ENCODE assay signal across 3 cellular contexts in the genomic region with DNA sequence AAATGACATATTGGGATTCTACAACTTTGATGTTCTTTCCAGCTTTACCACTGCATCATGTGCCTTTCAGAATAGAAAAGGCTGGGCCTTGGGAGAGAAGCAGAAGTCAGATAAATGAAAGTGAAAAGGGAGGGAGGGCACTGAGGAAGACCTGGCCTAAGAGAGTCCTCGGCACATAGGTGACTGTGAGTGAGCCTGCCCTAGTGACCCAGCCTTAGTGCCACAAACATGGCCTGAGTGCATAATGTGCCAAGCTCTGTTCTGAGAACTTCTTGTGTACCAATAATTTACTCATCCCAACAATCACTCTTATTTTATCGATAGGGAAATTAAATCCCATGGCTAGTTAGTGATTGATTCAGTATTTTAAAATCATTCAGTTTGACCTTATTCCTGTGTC.
TF ChIP-seq lines count a peak whose summit lies in the region.

No MANE protein-coding gene starts in this region.

TF ChIP-seq in HepG2, 621 proteins besides CTCF, POLR2A, EP300 and RAD21:
- TF ChIP-seq, protein P1, sequence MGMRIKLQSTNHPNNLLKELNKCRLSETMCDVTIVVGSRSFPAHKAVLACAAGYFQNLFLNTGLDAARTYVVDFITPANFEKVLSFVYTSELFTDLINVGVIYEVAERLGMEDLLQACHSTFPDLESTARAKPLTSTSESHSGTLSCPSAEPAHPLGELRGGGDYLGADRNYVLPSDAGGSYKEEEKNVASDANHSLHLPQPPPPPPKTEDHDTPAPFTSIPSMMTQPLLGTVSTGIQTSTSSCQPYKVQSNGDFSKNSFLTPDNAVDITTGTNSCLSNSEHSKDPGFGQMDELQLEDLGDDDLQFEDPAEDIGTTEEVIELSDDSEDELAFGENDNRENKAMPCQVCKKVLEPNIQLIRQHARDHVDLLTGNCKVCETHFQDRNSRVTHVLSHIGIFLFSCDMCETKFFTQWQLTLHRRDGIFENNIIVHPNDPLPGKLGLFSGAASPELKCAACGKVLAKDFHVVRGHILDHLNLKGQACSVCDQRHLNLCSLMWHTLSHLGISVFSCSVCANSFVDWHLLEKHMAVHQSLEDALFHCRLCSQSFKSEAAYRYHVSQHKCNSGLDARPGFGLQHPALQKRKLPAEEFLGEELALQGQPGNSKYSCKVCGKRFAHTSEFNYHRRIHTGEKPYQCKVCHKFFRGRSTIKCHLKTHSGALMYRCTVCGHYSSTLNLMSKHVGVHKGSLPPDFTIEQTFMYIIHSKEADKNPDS (CRISPR knock-in tag; IDR thresholded peaks at IDR 0.05): no peak
- TF ChIP-seq ZNF354B (CRISPR knock-in tag; IDR thresholded peaks at IDR 0.05) (no peak), RBAK (CRISPR knock-in tag; IDR thresholded peaks at IDR 0.05) (no peak), ATF1 (CRISPR knock-in tag; IDR thresholded peaks at IDR 0.05) (no peak), KMT2A (CRISPR knock-in tag; IDR thresholded peaks at IDR 0.05) (no peak), SYNCRIP (IDR thresholded peaks at IDR 0.05; ENCODE audit: insufficient read depth, low read depth, low read length) (no peak), PAX8 (CRISPR knock-in tag; IDR thresholded peaks at IDR 0.05; ENCODE audit: borderline replicate concordance) (no peak), AHR (CRISPR knock-in tag; IDR thresholded peaks at IDR 0.05) (no peak), ZSCAN20 (CRISPR knock-in tag; IDR thresholded peaks at IDR 0.05; ENCODE audit: borderline replicate concordance) (no peak), PLRG1 (conservative IDR thresholded peaks at IDR 0.05) (no peak), KLF12 (CRISPR knock-in tag; IDR thresholded peaks at IDR 0.05; ENCODE audit: borderline replicate concordance) (no peak), ZNF644 (CRISPR knock-in tag; IDR thresholded peaks at IDR 0.05; ENCODE audit: low read depth) (no peak), ZNF343 (CRISPR knock-in tag; IDR thresholded peaks at IDR 0.05) (no peak), ZNF766 (CRISPR knock-in tag; IDR thresholded peaks at IDR 0.05; ENCODE audit: borderline replicate concordance) (no peak)
- TF ChIP-seq, protein P2, sequence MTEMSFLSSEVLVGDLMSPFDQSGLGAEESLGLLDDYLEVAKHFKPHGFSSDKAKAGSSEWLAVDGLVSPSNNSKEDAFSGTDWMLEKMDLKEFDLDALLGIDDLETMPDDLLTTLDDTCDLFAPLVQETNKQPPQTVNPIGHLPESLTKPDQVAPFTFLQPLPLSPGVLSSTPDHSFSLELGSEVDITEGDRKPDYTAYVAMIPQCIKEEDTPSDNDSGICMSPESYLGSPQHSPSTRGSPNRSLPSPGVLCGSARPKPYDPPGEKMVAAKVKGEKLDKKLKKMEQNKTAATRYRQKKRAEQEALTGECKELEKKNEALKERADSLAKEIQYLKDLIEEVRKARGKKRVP (CRISPR knock-in tag; IDR thresholded peaks at IDR 0.05): no peak
- TF ChIP-seq, protein P3, sequence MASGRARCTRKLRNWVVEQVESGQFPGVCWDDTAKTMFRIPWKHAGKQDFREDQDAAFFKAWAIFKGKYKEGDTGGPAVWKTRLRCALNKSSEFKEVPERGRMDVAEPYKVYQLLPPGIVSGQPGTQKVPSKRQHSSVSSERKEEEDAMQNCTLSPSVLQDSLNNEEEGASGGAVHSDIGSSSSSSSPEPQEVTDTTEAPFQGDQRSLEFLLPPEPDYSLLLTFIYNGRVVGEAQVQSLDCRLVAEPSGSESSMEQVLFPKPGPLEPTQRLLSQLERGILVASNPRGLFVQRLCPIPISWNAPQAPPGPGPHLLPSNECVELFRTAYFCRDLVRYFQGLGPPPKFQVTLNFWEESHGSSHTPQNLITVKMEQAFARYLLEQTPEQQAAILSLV (CRISPR knock-in tag; IDR thresholded peaks at IDR 0.05; ENCODE audit: borderline replicate concordance): no peak

TF ChIP-seq in GM23338, 12 proteins besides CTCF, POLR2A, EP300 and RAD21:
- TF ChIP-seq EZH2phosphoT487 (IDR thresholded peaks at IDR 0.05; ENCODE audit: unreplicated experiment) (no peak), EZH2 (IDR thresholded peaks at IDR 0.05; ENCODE audit: low read depth, unreplicated experiment) (no peak), JUNB (IDR thresholded peaks at IDR 0.05; ENCODE audit: unreplicated experiment) (no peak), STAT1 (IDR thresholded peaks at IDR 0.05; ENCODE audit: unreplicated experiment) (no peak), NANOG (IDR thresholded peaks at IDR 0.05; ENCODE audit: borderline replicate concordance) (no peak), CREB1 (CRISPR knock-in tag; IDR thresholded peaks at IDR 0.05; ENCODE audit: low read depth) (no peak)
- TF ChIP-seq, protein P4, sequence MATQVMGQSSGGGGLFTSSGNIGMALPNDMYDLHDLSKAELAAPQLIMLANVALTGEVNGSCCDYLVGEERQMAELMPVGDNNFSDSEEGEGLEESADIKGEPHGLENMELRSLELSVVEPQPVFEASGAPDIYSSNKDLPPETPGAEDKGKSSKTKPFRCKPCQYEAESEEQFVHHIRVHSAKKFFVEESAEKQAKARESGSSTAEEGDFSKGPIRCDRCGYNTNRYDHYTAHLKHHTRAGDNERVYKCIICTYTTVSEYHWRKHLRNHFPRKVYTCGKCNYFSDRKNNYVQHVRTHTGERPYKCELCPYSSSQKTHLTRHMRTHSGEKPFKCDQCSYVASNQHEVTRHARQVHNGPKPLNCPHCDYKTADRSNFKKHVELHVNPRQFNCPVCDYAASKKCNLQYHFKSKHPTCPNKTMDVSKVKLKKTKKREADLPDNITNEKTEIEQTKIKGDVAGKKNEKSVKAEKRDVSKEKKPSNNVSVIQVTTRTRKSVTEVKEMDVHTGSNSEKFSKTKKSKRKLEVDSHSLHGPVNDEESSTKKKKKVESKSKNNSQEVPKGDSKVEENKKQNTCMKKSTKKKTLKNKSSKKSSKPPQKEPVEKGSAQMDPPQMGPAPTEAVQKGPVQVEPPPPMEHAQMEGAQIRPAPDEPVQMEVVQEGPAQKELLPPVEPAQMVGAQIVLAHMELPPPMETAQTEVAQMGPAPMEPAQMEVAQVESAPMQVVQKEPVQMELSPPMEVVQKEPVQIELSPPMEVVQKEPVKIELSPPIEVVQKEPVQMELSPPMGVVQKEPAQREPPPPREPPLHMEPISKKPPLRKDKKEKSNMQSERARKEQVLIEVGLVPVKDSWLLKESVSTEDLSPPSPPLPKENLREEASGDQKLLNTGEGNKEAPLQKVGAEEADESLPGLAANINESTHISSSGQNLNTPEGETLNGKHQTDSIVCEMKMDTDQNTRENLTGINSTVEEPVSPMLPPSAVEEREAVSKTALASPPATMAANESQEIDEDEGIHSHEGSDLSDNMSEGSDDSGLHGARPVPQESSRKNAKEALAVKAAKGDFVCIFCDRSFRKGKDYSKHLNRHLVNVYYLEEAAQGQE (IDR thresholded peaks at IDR 0.05; ENCODE audit: unreplicated experiment): no peak
- TF ChIP-seq, protein P5, sequence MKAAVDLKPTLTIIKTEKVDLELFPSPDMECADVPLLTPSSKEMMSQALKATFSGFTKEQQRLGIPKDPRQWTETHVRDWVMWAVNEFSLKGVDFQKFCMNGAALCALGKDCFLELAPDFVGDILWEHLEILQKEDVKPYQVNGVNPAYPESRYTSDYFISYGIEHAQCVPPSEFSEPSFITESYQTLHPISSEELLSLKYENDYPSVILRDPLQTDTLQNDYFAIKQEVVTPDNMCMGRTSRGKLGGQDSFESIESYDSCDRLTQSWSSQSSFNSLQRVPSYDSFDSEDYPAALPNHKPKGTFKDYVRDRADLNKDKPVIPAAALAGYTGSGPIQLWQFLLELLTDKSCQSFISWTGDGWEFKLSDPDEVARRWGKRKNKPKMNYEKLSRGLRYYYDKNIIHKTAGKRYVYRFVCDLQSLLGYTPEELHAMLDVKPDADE (IDR thresholded peaks at IDR 0.05): no peak

TF ChIP-seq in H1, 55 proteins besides CTCF, POLR2A, EP300 and RAD21:
- no peak for TF ChIP-seq BRCA1 (IDR thresholded peaks at IDR 0.05; ENCODE audit: low read depth, low read length)
- TF ChIP-seq, protein P6, sequence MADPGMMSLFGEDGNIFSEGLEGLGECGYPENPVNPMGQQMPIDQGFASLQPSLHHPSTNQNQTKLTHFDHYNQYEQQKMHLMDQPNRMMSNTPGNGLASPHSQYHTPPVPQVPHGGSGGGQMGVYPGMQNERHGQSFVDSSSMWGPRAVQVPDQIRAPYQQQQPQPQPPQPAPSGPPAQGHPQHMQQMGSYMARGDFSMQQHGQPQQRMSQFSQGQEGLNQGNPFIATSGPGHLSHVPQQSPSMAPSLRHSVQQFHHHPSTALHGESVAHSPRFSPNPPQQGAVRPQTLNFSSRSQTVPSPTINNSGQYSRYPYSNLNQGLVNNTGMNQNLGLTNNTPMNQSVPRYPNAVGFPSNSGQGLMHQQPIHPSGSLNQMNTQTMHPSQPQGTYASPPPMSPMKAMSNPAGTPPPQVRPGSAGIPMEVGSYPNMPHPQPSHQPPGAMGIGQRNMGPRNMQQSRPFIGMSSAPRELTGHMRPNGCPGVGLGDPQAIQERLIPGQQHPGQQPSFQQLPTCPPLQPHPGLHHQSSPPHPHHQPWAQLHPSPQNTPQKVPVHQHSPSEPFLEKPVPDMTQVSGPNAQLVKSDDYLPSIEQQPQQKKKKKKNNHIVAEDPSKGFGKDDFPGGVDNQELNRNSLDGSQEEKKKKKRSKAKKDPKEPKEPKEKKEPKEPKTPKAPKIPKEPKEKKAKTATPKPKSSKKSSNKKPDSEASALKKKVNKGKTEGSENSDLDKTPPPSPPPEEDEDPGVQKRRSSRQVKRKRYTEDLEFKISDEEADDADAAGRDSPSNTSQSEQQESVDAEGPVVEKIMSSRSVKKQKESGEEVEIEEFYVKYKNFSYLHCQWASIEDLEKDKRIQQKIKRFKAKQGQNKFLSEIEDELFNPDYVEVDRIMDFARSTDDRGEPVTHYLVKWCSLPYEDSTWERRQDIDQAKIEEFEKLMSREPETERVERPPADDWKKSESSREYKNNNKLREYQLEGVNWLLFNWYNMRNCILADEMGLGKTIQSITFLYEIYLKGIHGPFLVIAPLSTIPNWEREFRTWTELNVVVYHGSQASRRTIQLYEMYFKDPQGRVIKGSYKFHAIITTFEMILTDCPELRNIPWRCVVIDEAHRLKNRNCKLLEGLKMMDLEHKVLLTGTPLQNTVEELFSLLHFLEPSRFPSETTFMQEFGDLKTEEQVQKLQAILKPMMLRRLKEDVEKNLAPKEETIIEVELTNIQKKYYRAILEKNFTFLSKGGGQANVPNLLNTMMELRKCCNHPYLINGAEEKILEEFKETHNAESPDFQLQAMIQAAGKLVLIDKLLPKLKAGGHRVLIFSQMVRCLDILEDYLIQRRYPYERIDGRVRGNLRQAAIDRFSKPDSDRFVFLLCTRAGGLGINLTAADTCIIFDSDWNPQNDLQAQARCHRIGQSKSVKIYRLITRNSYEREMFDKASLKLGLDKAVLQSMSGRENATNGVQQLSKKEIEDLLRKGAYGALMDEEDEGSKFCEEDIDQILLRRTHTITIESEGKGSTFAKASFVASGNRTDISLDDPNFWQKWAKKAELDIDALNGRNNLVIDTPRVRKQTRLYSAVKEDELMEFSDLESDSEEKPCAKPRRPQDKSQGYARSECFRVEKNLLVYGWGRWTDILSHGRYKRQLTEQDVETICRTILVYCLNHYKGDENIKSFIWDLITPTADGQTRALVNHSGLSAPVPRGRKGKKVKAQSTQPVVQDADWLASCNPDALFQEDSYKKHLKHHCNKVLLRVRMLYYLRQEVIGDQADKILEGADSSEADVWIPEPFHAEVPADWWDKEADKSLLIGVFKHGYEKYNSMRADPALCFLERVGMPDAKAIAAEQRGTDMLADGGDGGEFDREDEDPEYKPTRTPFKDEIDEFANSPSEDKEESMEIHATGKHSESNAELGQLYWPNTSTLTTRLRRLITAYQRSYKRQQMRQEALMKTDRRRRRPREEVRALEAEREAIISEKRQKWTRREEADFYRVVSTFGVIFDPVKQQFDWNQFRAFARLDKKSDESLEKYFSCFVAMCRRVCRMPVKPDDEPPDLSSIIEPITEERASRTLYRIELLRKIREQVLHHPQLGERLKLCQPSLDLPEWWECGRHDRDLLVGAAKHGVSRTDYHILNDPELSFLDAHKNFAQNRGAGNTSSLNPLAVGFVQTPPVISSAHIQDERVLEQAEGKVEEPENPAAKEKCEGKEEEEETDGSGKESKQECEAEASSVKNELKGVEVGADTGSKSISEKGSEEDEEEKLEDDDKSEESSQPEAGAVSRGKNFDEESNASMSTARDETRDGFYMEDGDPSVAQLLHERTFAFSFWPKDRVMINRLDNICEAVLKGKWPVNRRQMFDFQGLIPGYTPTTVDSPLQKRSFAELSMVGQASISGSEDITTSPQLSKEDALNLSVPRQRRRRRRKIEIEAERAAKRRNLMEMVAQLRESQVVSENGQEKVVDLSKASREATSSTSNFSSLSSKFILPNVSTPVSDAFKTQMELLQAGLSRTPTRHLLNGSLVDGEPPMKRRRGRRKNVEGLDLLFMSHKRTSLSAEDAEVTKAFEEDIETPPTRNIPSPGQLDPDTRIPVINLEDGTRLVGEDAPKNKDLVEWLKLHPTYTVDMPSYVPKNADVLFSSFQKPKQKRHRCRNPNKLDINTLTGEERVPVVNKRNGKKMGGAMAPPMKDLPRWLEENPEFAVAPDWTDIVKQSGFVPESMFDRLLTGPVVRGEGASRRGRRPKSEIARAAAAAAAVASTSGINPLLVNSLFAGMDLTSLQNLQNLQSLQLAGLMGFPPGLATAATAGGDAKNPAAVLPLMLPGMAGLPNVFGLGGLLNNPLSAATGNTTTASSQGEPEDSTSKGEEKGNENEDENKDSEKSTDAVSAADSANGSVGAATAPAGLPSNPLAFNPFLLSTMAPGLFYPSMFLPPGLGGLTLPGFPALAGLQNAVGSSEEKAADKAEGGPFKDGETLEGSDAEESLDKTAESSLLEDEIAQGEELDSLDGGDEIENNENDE (IDR thresholded peaks at IDR 0.05; ENCODE audit: insufficient replicate concordance, low read length): no peak
- TF ChIP-seq SUZ12 (IDR thresholded peaks at IDR 0.05; ENCODE audit: low read length): no peak
- TF ChIP-seq CTBP2 (IDR thresholded peaks at IDR 0.05; ENCODE audit: borderline replicate concordance, insufficient read depth, insufficient read length, low read length): no peak
- TF ChIP-seq, protein P7, sequence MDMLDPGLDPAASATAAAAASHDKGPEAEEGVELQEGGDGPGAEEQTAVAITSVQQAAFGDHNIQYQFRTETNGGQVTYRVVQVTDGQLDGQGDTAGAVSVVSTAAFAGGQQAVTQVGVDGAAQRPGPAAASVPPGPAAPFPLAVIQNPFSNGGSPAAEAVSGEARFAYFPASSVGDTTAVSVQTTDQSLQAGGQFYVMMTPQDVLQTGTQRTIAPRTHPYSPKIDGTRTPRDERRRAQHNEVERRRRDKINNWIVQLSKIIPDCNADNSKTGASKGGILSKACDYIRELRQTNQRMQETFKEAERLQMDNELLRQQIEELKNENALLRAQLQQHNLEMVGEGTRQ (IDR thresholded peaks at IDR 0.05; ENCODE audit: low read length): no peak
- TF ChIP-seq SRF (IDR thresholded peaks at IDR 0.05; ENCODE audit: low read depth, low read length): no peak
- TF ChIP-seq CBX5 (IDR thresholded peaks at IDR 0.05; ENCODE audit: low read depth, low read length): no peak
- TF ChIP-seq CREB1 (IDR thresholded peaks at IDR 0.05): no peak
- no peak for TF ChIP-seq GABPA (IDR thresholded peaks at IDR 0.05; ENCODE audit: borderline replicate concordance, insufficient read depth, low read length)
- no peak for TF ChIP-seq SP1 (IDR thresholded peaks at IDR 0.05; ENCODE audit: low read depth, low read length)
- TF ChIP-seq CHD1 (IDR thresholded peaks at IDR 0.05; ENCODE audit: low read depth, low read length): no peak
- no peak for TF ChIP-seq BACH1 (IDR thresholded peaks at IDR 0.05; ENCODE audit: low read length)
- no peak for TF ChIP-seq TAF7 (optimal IDR thresholded peaks at IDR 0.05; ENCODE audit: borderline replicate concordance, low read depth, low read length)
- TF ChIP-seq POU5F1 (IDR thresholded peaks at IDR 0.05; ENCODE audit: low read depth, low read length): no peak
- no peak for TF ChIP-seq ZNF274 (IDR thresholded peaks at IDR 0.05; ENCODE audit: borderline replicate concordance, extremely low read depth, low read length)
- TF ChIP-seq SIX5 (IDR thresholded peaks at IDR 0.05; ENCODE audit: low read depth, low read length): no peak
- TF ChIP-seq CEBPB (IDR thresholded peaks at IDR 0.05; ENCODE audit: low read depth, low read length): no peak
- TF ChIP-seq KDM1A (IDR thresholded peaks at IDR 0.05; ENCODE audit: borderline replicate concordance, low read length): no peak
- TF ChIP-seq SP2 (IDR thresholded peaks at IDR 0.05; ENCODE audit: low read length): no peak
